Comparison of ENCODE assay signal across 14 cellular contexts in genomic region chr4:2819244-2820215, GRCh38. TPM values are rescaled to one million over a fixed set of nuclear protein-coding genes. Genes with fewer than 3 reads are reported as not detected.
DNase-seq lines count a peak whose midpoint lies in the region; ATAC-seq and TF ChIP-seq lines count a peak whose summit lies in the region.
"Had no signal": no experiment of that assay in that cellular context is flagged by ENCODE, and none has a peak within 500 bp of the region (broad histone marks: within the 10 kb centered on the region; RNA-seq: fewer than 3 reads in every experiment).

No MANE protein-coding gene starts in this region.

- H3K27ac ChIP-seq in hepatocyte, result no peak overlapping the region
- peak overlapping the region in 5 of 8 donors; percentile 27 to 93 (median 70) for H3K27ac ChIP-seq in spleen
- no peak overlapping the region for H3K27ac ChIP-seq in substantia nigra (ENCODE audit: low read depth, low read length, poor library complexity, severe bottlenecking)
- H3K27ac ChIP-seq: pancreas had no signal

- DNase-seq in activated T-cell treated with anti-CD3 and anti-CD28 coated beads, Interleukin-2, amount 50 U/mL, for 72 hours, result no peak
- no peak for DNase-seq in activated T-cell treated with anti-CD3 and anti-CD28 coated beads, Interleukin-2, amount 50 U/mL, for 48 hours
- DNase-seq in T-helper 17 cell (no peak), hepatocyte (ENCODE audit: low spot score) (no peak), spleen (peak; percentile 57), NCI-H1694 treated with DMSO at 0.1 percent for 48 hours (lab: John Stamatoyannopoulos, UW) (no peak), substantia nigra (lab: John Stamatoyannopoulos, UW) (no peak), H7 (no peak)
- DNase-seq: activated CD4-positive, alpha-beta T cell treated with anti-CD3 and anti-CD28 coated beads for 1 hour; body of pancreas; erythroblast; trophoblast cell had no signal

- peak overlapping the region; percentile 68 to 70 for H3K4me3 Mint-ChIP-seq in activated T-cell treated with anti-CD3 and anti-CD28 coated beads, Interleukin-2, amount 50 U/mL, for 72 hours
- H3K4me3 Mint-ChIP-seq in T-helper 17 cell, result peak overlapping the region; percentile 76

- peak overlapping the region; percentile 78 for H3K4me2 ChIP-seq in hepatocyte

- peaks cover 0 to 7% of the 10 kb centered on the region in 2 donors for H3K36me3 Mint-ChIP-seq in activated T-cell treated with anti-CD3 and anti-CD28 coated beads, Interleukin-2, amount 50 U/mL, for 72 hours (ENCODE audit: insufficient read depth in 2 of 2)
- peaks cover 5% of the 10 kb centered on the region for H3K36me3 Mint-ChIP-seq in T-helper 17 cell (ENCODE audit: low read depth)

- H3K4me1 ChIP-seq in hepatocyte (ENCODE audit: insufficient read depth) (peaks cover 4% of the 10 kb centered on the region), spleen (peaks cover 37 to 98% (median 82%) of the 10 kb centered on the region in 6 donors)

- peaks cover 2% of the 10 kb centered on the region for H4K20me1 ChIP-seq in hepatocyte (ENCODE audit: insufficient read depth, poor library complexity, severe bottlenecking)

- intact Hi-C loops in spleen (cut with DNase I; ENCODE audit: low total_unique reads), result loop anchor here (10.0 kb wide), 1 partner anchor 55 kb away; no protein-coding TSS in a partner anchor

- H3K27me3 ChIP-seq in hepatocyte (no peaks in the 10 kb centered on the region), spleen (replicated peaks in 1 of 7) (no peaks in the 10 kb centered on the region), H7 (ENCODE audit: control insufficient read depth, insufficient read depth, low read length) (no peaks in the 10 kb centered on the region; the same call in 1 of the 2 replicates)
- H3K27me3 ChIP-seq: body of pancreas, pancreas had no signal

- 92% methylated on average over 5 of the region's 5 CpGs for WGBS in hepatocyte (ENCODE audit: low lambda C conversion rate, missing lambda C conversion rate)
- 75 to 84% (median 81%) methylated on average over 4 to 5 of the region's 5 CpGs for WGBS in spleen, 5 donors

- H3K27ac Mint-ChIP-seq in activated T-cell treated with anti-CD3 and anti-CD28 coated beads, Interleukin-2, amount 50 U/mL, for 72 hours, result peak overlapping the region; percentile 0
- H3K27ac Mint-ChIP-seq in T-helper 17 cell, result peak overlapping the region; percentile 87

- TF ChIP-seq CTCF in hepatocyte (IDR thresholded peaks at IDR 0.05; ENCODE audit: poor library complexity) (no peak), spleen (IDR thresholded peaks at IDR 0.05 in 8 of 11, conservative IDR thresholded peaks at IDR 0.05 in 3 of 11) (no peak)

- ATAC-seq in activated T-cell treated with anti-CD3 and anti-CD28 coated beads, Interleukin-2, amount 50 U/mL, for 72 hours (replicated peaks in 1 of 2), result no peak
- ATAC-seq in T-helper 17 cell, result no peak
- ATAC-seq: Panc1 had no signal

- H3K9me2 ChIP-seq in hepatocyte (replicated peaks; ENCODE audit: insufficient read depth), result no peaks in the 10 kb centered on the region

- peaks cover 29% of the 10 kb centered on the region for H3K79me2 ChIP-seq in hepatocyte

- H3K4me1 Mint-ChIP-seq in activated T-cell treated with anti-CD3 and anti-CD28 coated beads, Interleukin-2, amount 50 U/mL, for 72 hours (ENCODE audit: low read depth), result peaks cover 43% of the 10 kb centered on the region
- peaks cover 23% of the 10 kb centered on the region for H3K4me1 Mint-ChIP-seq in T-helper 17 cell

- H3K36me3 ChIP-seq in hepatocyte (replicated peaks; ENCODE audit: insufficient read depth, low read depth), result no peaks in the 10 kb centered on the region
- H3K36me3 ChIP-seq in spleen, result peaks cover 0 to 85% (median 48%) of the 10 kb centered on the region in 6 donors
- H3K36me3 ChIP-seq in H7 (replicated peaks; ENCODE audit: control insufficient read depth, insufficient read depth, low read length), result peaks cover 2% of the 10 kb centered on the region

- no peak for TF ChIP-seq POLR2A in spleen (IDR thresholded peaks at IDR 0.05)

- no peak overlapping the region for H2AFZ ChIP-seq in hepatocyte

- no peaks in the 10 kb centered on the region for H3K9me3 ChIP-seq in T-helper 17 cell (ENCODE audit: control insufficient read depth, low read length, poor library complexity, severe bottlenecking)
- H3K9me3 ChIP-seq in hepatocyte (ENCODE audit: low read depth), result peaks cover 8% of the 10 kb centered on the region
- no peaks in the 10 kb centered on the region for H3K9me3 ChIP-seq in spleen
- H3K9me3 ChIP-seq: body of pancreas, pancreas had no signal

- no peaks in the 10 kb centered on the region for H3K9me3 Mint-ChIP-seq in activated T-cell treated with anti-CD3 and anti-CD28 coated beads, Interleukin-2, amount 50 U/mL, for 72 hours

- H3K27me3 Mint-ChIP-seq in activated T-cell treated with anti-CD3 and anti-CD28 coated beads, Interleukin-2, amount 50 U/mL, for 72 hours (ENCODE audit: low read depth), result no peaks in the 10 kb centered on the region
- no peaks in the 10 kb centered on the region for H3K27me3 Mint-ChIP-seq in T-helper 17 cell

- H3K4me3 ChIP-seq in hepatocyte (peak overlapping the region; percentile 63), spleen (peak overlapping the region in 2 of 8 donors; percentile 55 to 72), H7 (ENCODE audit: insufficient read depth, low read depth, low read length) (no peak overlapping the region)

RNA-seq across cellular contexts. Expression of gene ADD1, which starts 24.1 kb away (rescaled TPM):
- 100 to 1,000 TPM; 281 to 282 TPM for total RNA-seq in activated T-cell treated with anti-CD3 and anti-CD28 coated beads, Interleukin-2, amount 50 U/mL, for 72 hours
- total RNA-seq in T-helper 17 cell (100 to 1,000 TPM; 211 to 228 TPM), hepatocyte (143 and 179 TPM in 2 replicates), spleen (100 to 1,000 TPM; 260 to 348 (median 295) TPM)
- polyA plus RNA-seq in hepatocyte (174 and 208 TPM in 2 replicates), spleen (100 to 1,000 TPM; 175 to 224 (median 194) TPM)
- 201 and 224 TPM in 2 replicates for total RNA-seq in H7 (2014; rRNA removed; shearing (Covaris generic))

RNA-seq across cellular contexts. Expression of gene SH3BP2, which starts 26.6 kb away (rescaled TPM):
- total RNA-seq in activated T-cell treated with anti-CD3 and anti-CD28 coated beads, Interleukin-2, amount 50 U/mL, for 72 hours, result 10 to 100 TPM; 60.7 to 65.6 TPM
- total RNA-seq in T-helper 17 cell (10 to 100 TPM; 36.0 to 62.0 TPM), hepatocyte (15.0 and 25.7 TPM in 2 replicates), spleen (100 to 1,000 TPM; 150 to 295 (median 265) TPM)
- polyA plus RNA-seq in hepatocyte (24.3 and 29.6 TPM in 2 replicates), spleen (100 to 1,000 TPM in 1 of 3 donors, 10 to 100 TPM in 2; 42.0 to 138 (median 43.5) TPM)
- total RNA-seq in H7 (2014; rRNA removed; shearing (Covaris generic)), result 20.4 and 35.5 TPM in 2 replicates

Comparison
In these comparisons a context has a peak if more than half of its experiments do, and no peak if none do; other contexts are left out.
1. H3K27ac ChIP-seq: peak in spleen (5 of 8); none in hepatocyte (single experiment) and substantia nigra (single experiment).